1 cellular context compared by ENCODE assay signal in the genomic region with DNA sequence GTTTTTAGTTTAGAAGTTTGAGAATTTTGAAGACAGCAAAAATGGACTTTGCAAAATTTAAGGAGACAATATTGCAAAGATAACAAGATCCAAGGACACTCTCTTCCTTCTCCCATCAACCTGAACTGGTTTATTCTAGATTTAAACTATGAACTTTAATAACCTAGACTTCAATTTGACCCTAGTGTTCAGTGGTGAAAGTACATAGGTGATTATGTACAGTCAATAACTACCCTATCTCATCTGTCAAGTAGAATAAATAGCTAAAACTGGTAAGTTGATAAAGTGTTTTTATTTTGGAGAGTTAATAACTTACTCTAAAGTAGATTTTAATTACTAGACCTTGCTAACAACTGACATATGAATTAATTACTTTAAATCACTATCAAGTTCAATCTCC.
TF ChIP-seq lines count a peak whose summit lies in the region.

No MANE protein-coding gene starts in this region.

TF ChIP-seq in HepG2, 621 proteins besides CTCF, POLR2A, EP300 and RAD21:
- TF ChIP-seq, protein P1, sequence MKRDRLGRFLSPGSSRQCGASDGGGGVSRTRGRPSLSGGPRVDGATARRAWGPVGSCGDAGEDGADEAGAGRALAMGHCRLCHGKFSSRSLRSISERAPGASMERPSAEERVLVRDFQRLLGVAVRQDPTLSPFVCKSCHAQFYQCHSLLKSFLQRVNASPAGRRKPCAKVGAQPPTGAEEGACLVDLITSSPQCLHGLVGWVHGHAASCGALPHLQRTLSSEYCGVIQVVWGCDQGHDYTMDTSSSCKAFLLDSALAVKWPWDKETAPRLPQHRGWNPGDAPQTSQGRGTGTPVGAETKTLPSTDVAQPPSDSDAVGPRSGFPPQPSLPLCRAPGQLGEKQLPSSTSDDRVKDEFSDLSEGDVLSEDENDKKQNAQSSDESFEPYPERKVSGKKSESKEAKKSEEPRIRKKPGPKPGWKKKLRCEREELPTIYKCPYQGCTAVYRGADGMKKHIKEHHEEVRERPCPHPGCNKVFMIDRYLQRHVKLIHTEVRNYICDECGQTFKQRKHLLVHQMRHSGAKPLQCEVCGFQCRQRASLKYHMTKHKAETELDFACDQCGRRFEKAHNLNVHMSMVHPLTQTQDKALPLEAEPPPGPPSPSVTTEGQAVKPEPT (CRISPR knock-in tag; IDR thresholded peaks at IDR 0.05; ENCODE audit: low read depth): no peak
